ENCODE assay signal across 22 cellular contexts in the genomic region with DNA sequence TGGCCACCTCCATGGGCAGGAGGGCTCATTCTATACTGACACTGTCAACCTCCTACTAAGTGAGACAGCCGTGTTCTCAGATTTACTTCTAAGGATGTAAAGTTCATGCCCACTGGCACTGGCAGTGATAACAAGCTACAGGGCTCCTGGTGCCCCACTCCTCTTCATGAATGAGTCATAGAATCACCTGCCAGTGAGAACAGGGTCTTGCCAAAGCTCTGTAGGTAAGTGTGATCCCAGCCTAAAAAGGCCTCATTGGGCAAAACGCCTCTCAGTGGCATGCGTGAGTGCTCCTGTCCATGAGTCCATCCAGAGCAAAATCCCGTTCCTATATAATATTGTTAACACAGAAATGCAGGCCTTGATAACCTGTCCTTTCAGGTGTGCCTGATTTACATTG. TPM values are rescaled to one million over a fixed set of nuclear protein-coding genes. Genes with fewer than 3 reads are reported as not detected.
DNase-seq lines count a peak whose midpoint lies in the region; ATAC-seq and TF ChIP-seq lines count a peak whose summit lies in the region.
"Had no signal": no experiment of that assay in that cellular context is flagged by ENCODE, and none has a peak within 500 bp of the region (broad histone marks: within the 10 kb centered on the region; RNA-seq: fewer than 3 reads in every experiment).

No MANE protein-coding gene starts in this region.

- no peak for DNase-seq in activated CD4-positive, alpha-beta T cell treated with anti-CD3 and anti-CD28 coated beads for 36 hours
- no peak for DNase-seq in activated CD4-positive, alpha-beta T cell treated with anti-CD3 and anti-CD28 coated beads, Interleukin-2, amount 10 ng/mL, durations not matched to agents 7 days and 5 days
- DNase-seq in NCI-H69 (lab: John Stamatoyannopoulos, UW) (peak; percentile 5), foreskin keratinocyte (no peak), progenitor cell of endocrine pancreas (ENCODE audit: low spot score, unreplicated experiment) (no peak), superior temporal gyrus (ENCODE audit: extremely low spot score) (no peak)
- DNase-seq: 8988T; CD4-positive, alpha-beta memory T cell; Kasumi-1; MG63; NCI-H1694 treated with DMSO at 0.1 percent for 48 hours; NCI-H2081 treated with DMSO at 0.1 percent for 48 hours; NCI-H2171 treated with DMSO at 0.1 percent for 48 hours; NCI-H446; NCI-H526; PC-9; RPMI8226; SIG-M5; SK-N-SH had no signal

- no peaks in the 10 kb centered on the region for H3K36me3 Mint-ChIP-seq in activated CD4-positive, alpha-beta T cell treated with anti-CD3 and anti-CD28 coated beads for 36 hours (ENCODE audit: low read depth)
- peaks cover 3% of the 10 kb centered on the region for H3K36me3 Mint-ChIP-seq in activated CD4-positive, alpha-beta T cell treated with anti-CD3 and anti-CD28 coated beads, Interleukin-2, amount 10 ng/mL, durations not matched to agents 7 days and 5 days (ENCODE audit: low read depth)
- H3K36me3 Mint-ChIP-seq in progenitor cell of endocrine pancreas (ENCODE audit: insufficient read depth): no peaks in the 10 kb centered on the region

- TF ChIP-seq CTCF in foreskin keratinocyte (conservative IDR thresholded peaks at IDR 0.05) (no peak), progenitor cell of endocrine pancreas (IDR thresholded peaks at IDR 0.05; ENCODE audit: unreplicated experiment) (no peak)

- peak; percentile 36 for ATAC-seq in activated CD4-positive, alpha-beta T cell treated with anti-CD3 and anti-CD28 coated beads for 36 hours
- ATAC-seq in foreskin keratinocyte (peak; percentile 48), HG03175 (IDR thresholded peaks at IDR 0.05; ENCODE audit: unreplicated experiment) (no peak), GM19328 (IDR thresholded peaks at IDR 0.05; ENCODE audit: unreplicated experiment) (no peak)

- CTCF ChIA-PET in activated CD4-positive, alpha-beta T cell treated with anti-CD3 and anti-CD28 coated beads for 36 hours (lab: Charles Lee): interaction anchor here (0.6 to 2.2 kb wide), 7 partner anchors 9 to 58 kb away, joined by 3 to 8 read pairs (median 4); a partner anchor contains a TSS
- CTCF ChIA-PET in activated CD4-positive, alpha-beta T cell treated with anti-CD3 and anti-CD28 coated beads, Interleukin-2, amount 10 ng/mL, durations not matched to agents 7 days and 5 days (lab: Charles Lee): interaction anchor here (1.0 to 6.2 kb wide), 2 partner anchors 13 to 16 kb away, joined by 3 to 36 read pairs; a partner anchor contains a TSS

- no peak overlapping the region for H3K4me3 Mint-ChIP-seq in activated CD4-positive, alpha-beta T cell treated with anti-CD3 and anti-CD28 coated beads for 36 hours
- no peak overlapping the region for H3K4me3 Mint-ChIP-seq in activated CD4-positive, alpha-beta T cell treated with anti-CD3 and anti-CD28 coated beads, Interleukin-2, amount 10 ng/mL, durations not matched to agents 7 days and 5 days
- no peak overlapping the region for H3K4me3 Mint-ChIP-seq in progenitor cell of endocrine pancreas (ENCODE audit: low read depth)
- H3K4me3 Mint-ChIP-seq: CD4-positive, alpha-beta memory T cell had no signal

- peaks cover 5% of the 10 kb centered on the region for H3K4me1 Mint-ChIP-seq in activated CD4-positive, alpha-beta T cell treated with anti-CD3 and anti-CD28 coated beads for 36 hours
- peaks cover 2% of the 10 kb centered on the region for H3K4me1 Mint-ChIP-seq in activated CD4-positive, alpha-beta T cell treated with anti-CD3 and anti-CD28 coated beads, Interleukin-2, amount 10 ng/mL, durations not matched to agents 7 days and 5 days
- H3K4me1 Mint-ChIP-seq in progenitor cell of endocrine pancreas (ENCODE audit: low read depth): peaks cover 2% of the 10 kb centered on the region

- H3K27ac Mint-ChIP-seq in activated CD4-positive, alpha-beta T cell treated with anti-CD3 and anti-CD28 coated beads for 36 hours: no peak overlapping the region
- H3K27ac Mint-ChIP-seq in activated CD4-positive, alpha-beta T cell treated with anti-CD3 and anti-CD28 coated beads, Interleukin-2, amount 10 ng/mL, durations not matched to agents 7 days and 5 days: no peak overlapping the region
- peak overlapping the region; percentile 10 for H3K27ac Mint-ChIP-seq in progenitor cell of endocrine pancreas
- H3K27ac Mint-ChIP-seq: CD4-positive, alpha-beta memory T cell had no signal

- no peak overlapping the region for H3K27ac ChIP-seq in foreskin keratinocyte
- H3K27ac ChIP-seq: BLaER1 treated with 17β-estradiol and CSF1 and Interleukin-3, amounts not matched to agents 10 nM and 100 nM; PC-9 had no signal

- intact Hi-C loops in activated CD4-positive, alpha-beta T cell treated with anti-CD3 and anti-CD28 coated beads for 36 hours (cut with DNase I, micrococcal nuclease): no loop called here

- H3K27me3 ChIP-seq in foreskin keratinocyte: no peaks in the 10 kb centered on the region
- H3K27me3 ChIP-seq: BLaER1 treated with 17β-estradiol and CSF1 and Interleukin-3, amounts not matched to agents 10 nM and 100 nM; MG63 had no signal

- no peaks in the 10 kb centered on the region for H3K27me3 Mint-ChIP-seq in activated CD4-positive, alpha-beta T cell treated with anti-CD3 and anti-CD28 coated beads for 36 hours
- H3K27me3 Mint-ChIP-seq in activated CD4-positive, alpha-beta T cell treated with anti-CD3 and anti-CD28 coated beads, Interleukin-2, amount 10 ng/mL, durations not matched to agents 7 days and 5 days: no peaks in the 10 kb centered on the region
- H3K27me3 Mint-ChIP-seq in progenitor cell of endocrine pancreas: no peaks in the 10 kb centered on the region
- H3K27me3 Mint-ChIP-seq: CD4-positive, alpha-beta memory T cell had no signal

- no peaks in the 10 kb centered on the region for H3K4me1 ChIP-seq in foreskin keratinocyte
- H3K4me1 ChIP-seq: BLaER1 treated with 17β-estradiol and CSF1 and Interleukin-3, amounts not matched to agents 10 nM and 100 nM had no signal

- no peaks in the 10 kb centered on the region for H3K9me3 Mint-ChIP-seq in activated CD4-positive, alpha-beta T cell treated with anti-CD3 and anti-CD28 coated beads for 36 hours (ENCODE audit: low read depth)
- no peaks in the 10 kb centered on the region for H3K9me3 Mint-ChIP-seq in activated CD4-positive, alpha-beta T cell treated with anti-CD3 and anti-CD28 coated beads, Interleukin-2, amount 10 ng/mL, durations not matched to agents 7 days and 5 days
- no peaks in the 10 kb centered on the region for H3K9me3 Mint-ChIP-seq in progenitor cell of endocrine pancreas (ENCODE audit: low read depth)
- H3K9me3 Mint-ChIP-seq: CD4-positive, alpha-beta memory T cell had no signal

- POLR2A ChIA-PET in activated CD4-positive, alpha-beta T cell treated with anti-CD3 and anti-CD28 coated beads for 36 hours (lab: Charles Lee): interaction anchor here (1.1 kb wide), 1 partner anchor 18 kb away, joined by 6 read pairs; no protein-coding TSS in a partner anchor
- POLR2A ChIA-PET in activated CD4-positive, alpha-beta T cell treated with anti-CD3 and anti-CD28 coated beads, Interleukin-2, amount 10 ng/mL, durations not matched to agents 7 days and 5 days (lab: Charles Lee): no interaction called here

RNA-seq across cellular contexts. Expression of a gene that starts 17.4 kb away (rescaled TPM):
- 10 to 100 TPM; 10.3 to 12.2 TPM for total RNA-seq in activated CD4-positive, alpha-beta T cell treated with anti-CD3 and anti-CD28 coated beads for 36 hours
- total RNA-seq in activated CD4-positive, alpha-beta T cell treated with anti-CD3 and anti-CD28 coated beads, Interleukin-2, amount 10 ng/mL, durations not matched to agents 7 days and 5 days: 10 to 100 TPM; 11.9 to 12.1 TPM
- total RNA-seq in foreskin keratinocyte (3.0 and 3.9 TPM in 2 replicates), progenitor cell of endocrine pancreas (36.3 and 37.6 TPM in 2 replicates)
- 1.8 and 1.9 TPM in 2 replicates for polyA plus RNA-seq in foreskin keratinocyte

Comparison
In these comparisons a context has a peak if more than half of its experiments do, and no peak if none do; other contexts are left out.
1. ATAC-seq: peak in activated CD4-positive, alpha-beta T cell treated with anti-CD3 and anti-CD28 coated beads for 36 hours (single experiment) and foreskin keratinocyte (single experiment); none in HG03175 (single experiment) and GM19328 (single experiment).